In genomic region chr1:173580081-173580480, GRCh38 we compare ENCODE assay signal across 24 cellular contexts. TPM values are rescaled to one million over a fixed set of nuclear protein-coding genes. Genes with fewer than 3 reads are reported as not detected.
"Had no signal": no experiment of that assay in that cellular context is flagged by ENCODE, and none has a peak within 500 bp of the region (broad histone marks: within the 10 kb centered on the region; RNA-seq: fewer than 3 reads in every experiment).

No MANE protein-coding gene starts in this region.

- ATAC-seq: gastrocnemius medialis; heart right ventricle; left lung; lower lobe of right lung; natural killer cell treated with Interleukin-12 subunit alpha and Interleukin-12 subunit beta and Interleukin-15 and Interleukin-18, amount 100 ng/mL, for 72 hours; right lobe of liver; stimulated activated effector memory CD8-positive, alpha-beta T cell treated with anti-CD3 and anti-CD28 coated beads, Interleukin-12 subunit alpha, Interleukin-12 subunit beta, amount 100 ng/mL, for 72 hours; stimulated activated naive CD8-positive, alpha-beta T cell treated with anti-CD3 and anti-CD28 coated beads, Interleukin-15, Interleukin-2, amounts not matched to agents 100 U/mL and 50 U/mL, for 24 hours had no signal

- DNase-seq: dorsolateral prefrontal cortex; effector CD8-positive, alpha-beta T cell; gastrocnemius medialis; heart right ventricle; hypothalamus; islet precursor cell; left lung; lower lobe of right lung; midbrain; nucleus accumbens; ovary; right lobe of liver; stimulated activated CD4-positive, alpha-beta T cell treated with anti-CD3 and anti-CD28 coated beads, Interleukin-4, amount 100 ng/mL, for 1 hour; stimulated activated CD8-positive, alpha-beta memory T cell treated with anti-CD3 and anti-CD28 coated beads, Interleukin-4, amount 100 ng/mL, for 48 hours; stimulated activated naive CD8-positive, alpha-beta T cell treated with anti-CD3 and anti-CD28 coated beads, Interleukin-15, Interleukin-2, amounts not matched to agents 100 U/mL and 50 U/mL, for 24 hours; thyroid gland; upper lobe of left lung; uterus had no signal

RNA-seq across cellular contexts. Expression of gene SLC9C2, which starts 22.8 kb away (rescaled TPM):
- total RNA-seq: esophagus muscularis mucosa; fibroblast of villous mesenchyme; gastrocnemius medialis; natural killer cell treated with Interleukin-12 subunit alpha and Interleukin-12 subunit beta and Interleukin-15 and Interleukin-18, amount 100 ng/mL, for 72 hours; right lobe of liver; suprapubic skin; thyroid gland had no signal

RNA-seq across cellular contexts. Expression of gene TEX50, which starts 55.1 kb away (rescaled TPM):
- total RNA-seq: dorsolateral prefrontal cortex; esophagus muscularis mucosa; fibroblast of villous mesenchyme; gastrocnemius medialis; heart right ventricle; left lung; lower lobe of right lung; natural killer cell treated with Interleukin-12 subunit alpha and Interleukin-12 subunit beta and Interleukin-15 and Interleukin-18, amount 100 ng/mL, for 72 hours; ovary; renal cortical epithelial cell; right lobe of liver; suprapubic skin; thyroid gland; upper lobe of left lung; uterus had no signal
